ENCODE assay signal across 9 cellular contexts in genomic region chr6:112027942-112028674, GRCh38. TPM values are rescaled to one million over a fixed set of nuclear protein-coding genes. Genes with fewer than 3 reads are reported as not detected.
A peak's percentile ranks its signal among the peaks of the same experiment; 100 is the strongest.
DNase-seq lines count a peak whose midpoint lies in the region; ATAC-seq and TF ChIP-seq lines count a peak whose summit lies in the region.
"Had no signal": no experiment of that assay in that cellular context is flagged by ENCODE, and none has a peak within 500 bp of the region (broad histone marks: within the 10 kb centered on the region; RNA-seq: fewer than 3 reads in every experiment).

No MANE protein-coding gene starts in this region.

- no peak overlapping the region for H3K4me3 ChIP-seq in HFF-Myc (replicated peaks; ENCODE audit: low read depth, low read length)
- H3K4me3 ChIP-seq in transverse colon: no peak overlapping the region
- no peak overlapping the region for H3K4me3 ChIP-seq in WERI-Rb-1 (ENCODE audit: low read depth, low read length)
- H3K4me3 ChIP-seq in heart left ventricle: no peak overlapping the region

- H3K4me1 ChIP-seq in transverse colon (peaks cover 0 to 20% (median 15%) of the 10 kb centered on the region in 4 donors), heart left ventricle (peaks cover 0 to 20% (median 6%) of the 10 kb centered on the region in 12 donors)

- H3K9me3 ChIP-seq in transverse colon (no peaks in the 10 kb centered on the region), WERI-Rb-1 (ENCODE audit: severe bottlenecking) (peaks cover 12% of the 10 kb centered on the region), heart left ventricle (peaks cover 0 to 8% (median 2%) of the 10 kb centered on the region in 12 donors)

- no peaks in the 10 kb centered on the region for H3K36me3 ChIP-seq in transverse colon
- H3K36me3 ChIP-seq in WERI-Rb-1: no peaks in the 10 kb centered on the region
- H3K36me3 ChIP-seq in heart left ventricle: no peaks in the 10 kb centered on the region

- peaks cover 6% of the 10 kb centered on the region for H3K36me3 Mint-ChIP-seq in memory B cell

- TF ChIP-seq CTCF in HFF-Myc (IDR thresholded peaks at IDR 0.05; ENCODE audit: low read depth, low read length, missing control alignments): no peak
- TF ChIP-seq CTCF in transverse colon (IDR thresholded peaks at IDR 0.05): peak in 1 of 5 experiments; percentile 3
- no peak for TF ChIP-seq CTCF in WERI-Rb-1 (IDR thresholded peaks at IDR 0.05; ENCODE audit: low read depth, low read length)
- TF ChIP-seq CTCF in heart left ventricle (IDR thresholded peaks at IDR 0.05): no peak

- no peaks in the 10 kb centered on the region for H3K27me3 Mint-ChIP-seq in memory B cell

- H3K27ac ChIP-seq in transverse colon: peak overlapping the region in 1 of 4 donors; percentile 30
- no peak overlapping the region for H3K27ac ChIP-seq in WERI-Rb-1
- H3K27ac ChIP-seq in heart left ventricle: peak overlapping the region in 1 of 12 donors; percentile 75

- in situ Hi-C loops in transverse colon (cut with MboI; ENCODE audit: low pct_ligation_motif_present in 1 of 4, low pct_unique_long_range_greater_than_20kb in 1 of 4, low sequenced_read_pairs in 3 of 4): loop anchor here in 1 of 4 donors (25.0 kb wide), 1 partner anchor 766 kb away; a partner anchor contains a TSS

- no peak overlapping the region for H3K27ac Mint-ChIP-seq in memory B cell

- TF ChIP-seq POLR2A in transverse colon (IDR thresholded peaks at IDR 0.05) (no peak), heart left ventricle (IDR thresholded peaks at IDR 0.05) (no peak)

- no peak for TF ChIP-seq EP300 in transverse colon (IDR thresholded peaks at IDR 0.05; ENCODE audit: low read depth)

- WGBS in transverse colon (ENCODE audit: low coverage in 1 of 2), 2 donors: 71 to 78% methylated on average over 2 to 3 of the region's 3 CpGs
- 77 to 91% (median 84%) methylated on average over 3 of the region's 3 CpGs for WGBS in heart left ventricle, 4 donors

- no peak overlapping the region for H3K4me3 Mint-ChIP-seq in memory B cell

- H3K27me3 ChIP-seq in transverse colon (no peaks in the 10 kb centered on the region), WERI-Rb-1 (ENCODE audit: insufficient read depth, low read depth, severe bottlenecking) (no peaks in the 10 kb centered on the region), heart left ventricle (no peaks in the 10 kb centered on the region)

- DNase-seq in EL (peak; percentile 37), HFF-Myc (ENCODE audit: extremely low read depth, low read depth) (peak; percentile 93), memory B cell (ENCODE audit: low spot score in 2 of 2) (no peak), transverse colon (no peak), WERI-Rb-1 (no peak), heart left ventricle (no peak), occipital lobe (lab: John Stamatoyannopoulos, UW) (no peak)
- peak; percentile 38 for DNase-seq in activated CD4-positive, alpha-beta T cell treated with anti-CD3 and anti-CD28 coated beads for 48 hours

- intact Hi-C loops in transverse colon (cut with DNase I; ENCODE audit: low total_unique reads) (no loop called here), heart left ventricle (cut with DNase I) (no loop called here)

- H3K9me3 Mint-ChIP-seq in memory B cell: peaks cover 10% of the 10 kb centered on the region

- H3K4me1 Mint-ChIP-seq in memory B cell: peaks cover 11% of the 10 kb centered on the region

- ATAC-seq in memory B cell (ENCODE audit: low read depth): peak; percentile 60
- ATAC-seq in heart left ventricle: no peak

RNA-seq across cellular contexts. Expression of gene CCN6, which starts 25.8 kb away (rescaled TPM):
- total RNA-seq in transverse colon (not detected), heart left ventricle (not detected), occipital lobe (not detected)
- polyA plus RNA-seq in heart left ventricle: not detected
- total RNA-seq: subcutaneous adipose tissue had no signal

RNA-seq across cellular contexts. Expression of gene TUBE1, which starts 59.2 kb away (rescaled TPM):
- total RNA-seq in transverse colon: 10 to 100 TPM; 15.9 to 48.4 (median 26.5) TPM
- 10 to 100 TPM; 16.1 to 33.2 (median 25.0) TPM for total RNA-seq in heart left ventricle
- 10 to 100 TPM; 10.1 to 23.1 TPM for polyA plus RNA-seq in heart left ventricle
- 42.1 TPM for total RNA-seq in occipital lobe

RNA-seq across cellular contexts. Expression of gene FAM229B, which starts 59.3 kb away (rescaled TPM):
- total RNA-seq in transverse colon (10 to 100 TPM in 1 of 4 donors, 1 to 10 TPM in 2, not detected in 1; 2.2 to 81.4 (median 8.7) TPM), heart left ventricle (10 to 100 TPM; 33.7 to 77.7 (median 54.8) TPM), occipital lobe (22.5 TPM)
- 10 to 100 TPM; 28.6 to 85.8 TPM for polyA plus RNA-seq in heart left ventricle

Comparison
In these comparisons a context has a peak if more than half of its experiments do, and no peak if none do; other contexts are left out.
1. DNase-seq: peak in EL (single experiment), HFF-Myc (single experiment) and activated CD4-positive, alpha-beta T cell treated with anti-CD3 and anti-CD28 coated beads for 48 hours (single experiment); none in memory B cell (0 of 2), transverse colon (single experiment), WERI-Rb-1 (single experiment), heart left ventricle (0 of 5) and occipital lobe (single experiment).